In the genomic region with DNA sequence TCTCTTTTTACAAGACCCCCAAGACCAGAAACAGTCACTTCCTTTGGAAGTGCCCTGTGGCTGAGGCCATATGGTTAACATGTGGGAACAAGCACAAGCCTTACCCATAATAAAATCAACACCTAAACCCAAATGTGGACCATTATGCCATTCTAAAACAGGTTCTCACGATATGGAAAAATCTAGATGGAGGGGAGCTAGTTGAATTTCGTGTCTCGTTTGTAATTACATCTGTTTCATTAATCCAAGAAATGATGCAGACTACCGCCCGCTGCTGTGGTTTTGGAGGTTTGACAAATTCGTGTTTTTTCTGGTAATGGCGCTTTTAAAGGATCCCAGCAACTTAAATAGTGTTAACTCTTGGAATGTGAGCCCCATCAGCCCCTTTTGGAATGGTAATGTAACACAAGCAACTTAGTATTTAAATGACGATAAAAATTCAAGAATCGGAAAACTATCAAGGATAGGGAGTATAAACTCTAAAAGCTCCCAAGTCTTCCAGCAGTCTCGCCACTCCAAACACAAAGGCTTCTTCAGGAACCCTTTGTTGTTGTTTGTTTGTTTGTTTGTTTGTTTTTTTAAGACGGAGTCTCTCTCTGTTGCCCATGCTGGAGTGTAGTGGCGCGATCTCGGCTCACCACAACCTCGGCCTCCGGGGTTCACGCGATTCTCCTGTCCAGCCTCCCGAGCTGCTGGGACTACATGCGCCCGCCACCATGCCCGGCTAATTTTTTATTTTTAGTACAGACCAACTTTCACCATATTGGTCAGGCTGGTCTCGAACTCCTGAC, we compare ENCODE assay signal across 8 cellular contexts. TPM values are rescaled to one million over a fixed set of nuclear protein-coding genes. Genes with fewer than 3 reads are reported as not detected.
DNase-seq lines count a peak whose midpoint lies in the region; ATAC-seq and TF ChIP-seq lines count a peak whose summit lies in the region.

No MANE protein-coding gene starts in this region.

- peaks cover 22% of the 10 kb centered on the region for H3K4me1 Mint-ChIP-seq in GM23338

- H3K79me2 ChIP-seq in GM23338 (replicated peaks; ENCODE audit: insufficient read depth) (peaks cover 73% of the 10 kb centered on the region), fibroblast of lung (ENCODE audit: control insufficient read depth, insufficient read depth, low read length) (peaks cover 70% of the 10 kb centered on the region)

- peak overlapping the region; percentile 95 for H3K4me3 Mint-ChIP-seq in GM23338

- DNase-seq in AG04450 (ENCODE audit: low read depth, low spot score) (no peak), GM23338 (ENCODE audit: low spot score) (peak; percentile 63), WERI-Rb-1 (no peak), fibroblast of lung (ENCODE audit: low read depth in 2 of 2) (peak in 1 of 2 donors; percentile 54), HK-2 (ENCODE audit: unreplicated experiment) (no peak), NCI-H510A (lab: John Stamatoyannopoulos, UW) (no peak), NCI-H2029 (lab: John Stamatoyannopoulos, UW) (no peak)

- TF ChIP-seq CTCF in AG04450 (IDR thresholded peaks at IDR 0.05; ENCODE audit: low read depth, low read length) (no peak), GM23338 (conservative IDR thresholded peaks at IDR 0.05; ENCODE audit: low read depth in 2 of 2) (no peak), WERI-Rb-1 (IDR thresholded peaks at IDR 0.05; ENCODE audit: low read depth, low read length) (no peak), fibroblast of lung (conservative IDR thresholded peaks at IDR 0.05 in 1 of 2, IDR thresholded peaks at IDR 0.05 in 1 of 2; ENCODE audit: low read depth in 1 of 2, low read length in 2 of 2) (no peak), neutrophil (IDR thresholded peaks at IDR 0.05) (no peak)

- H4K20me1 ChIP-seq in GM23338 (replicated peaks; ENCODE audit: insufficient read depth) (peaks cover 31% of the 10 kb centered on the region), fibroblast of lung (ENCODE audit: control insufficient read depth, extremely low read depth, insufficient read depth, low read length) (peaks cover 3% of the 10 kb centered on the region)

- H3K36me3 ChIP-seq in GM23338 (ENCODE audit: insufficient read depth) (peaks cover 6% of the 10 kb centered on the region), WERI-Rb-1 (peaks cover 49% of the 10 kb centered on the region), fibroblast of lung (ENCODE audit: control insufficient read depth, insufficient read depth, low read length) (peaks cover 3% of the 10 kb centered on the region), neutrophil (peaks cover 18% of the 10 kb centered on the region)

- H3K4me3 ChIP-seq in AG04450 (ENCODE audit: low read depth, low read length) (peak overlapping the region; percentile 96), GM23338 (peak overlapping the region; percentile 64), WERI-Rb-1 (ENCODE audit: low read depth, low read length) (peak overlapping the region; percentile 90), fibroblast of lung (replicated peaks in 1 of 4; ENCODE audit: control extremely low read depth in 1 of 4, insufficient read depth in 1 of 4, low read depth in 3 of 4, low read length in 4 of 4) (peak overlapping the region; percentile 49 to 98 (median 96)), neutrophil (ENCODE audit: low read depth in 1 of 2, low read length in 1 of 2) (peak overlapping the region; percentile 98 to 99)

- H3K9me3 ChIP-seq in AG04450 (ENCODE audit: control insufficient read depth, insufficient read depth, low read length) (no peaks in the 10 kb centered on the region; the same call in 1 of the 2 replicates), WERI-Rb-1 (ENCODE audit: severe bottlenecking) (no peaks in the 10 kb centered on the region), fibroblast of lung (ENCODE audit: control insufficient read depth, insufficient read depth, low read depth, low read length) (no peaks in the 10 kb centered on the region), neutrophil (no peaks in the 10 kb centered on the region)

- ATAC-seq in GM23338: peak; percentile 6

- H3F3A ChIP-seq in GM23338 (replicated peaks; ENCODE audit: low read depth): no peaks in the 10 kb centered on the region; the same call in 1 of the 2 replicates

- CTCF ChIA-PET in AG04450 (lab: Charles Lee): interaction anchor here (2.8 to 4.9 kb wide), 2 partner anchors 21 to 63 kb away, joined by 19 to 24 read pairs; no protein-coding TSS in a partner anchor

- H3K27ac Mint-ChIP-seq in GM23338: peak overlapping the region; percentile 100

- H2AFZ ChIP-seq in GM23338 (no peak overlapping the region), fibroblast of lung (ENCODE audit: low read length) (no peak overlapping the region)

- no peaks in the 10 kb centered on the region for H3K27me3 ChIP-seq in AG04450 (ENCODE audit: control insufficient read depth, insufficient read depth, low read length)
- no peaks in the 10 kb centered on the region for H3K27me3 ChIP-seq in GM23338 (ENCODE audit: insufficient read depth)
- H3K27me3 ChIP-seq in WERI-Rb-1 (ENCODE audit: insufficient read depth, low read depth, severe bottlenecking): no peaks in the 10 kb centered on the region
- H3K27me3 ChIP-seq in fibroblast of lung (ENCODE audit: control insufficient read depth, insufficient read depth, low read length): no peaks in the 10 kb centered on the region
- no peaks in the 10 kb centered on the region for H3K27me3 ChIP-seq in neutrophil

- H3K9me2 ChIP-seq in GM23338 (ENCODE audit: insufficient read depth): no peaks in the 10 kb centered on the region

- H3K9me3 Mint-ChIP-seq in GM23338: peaks cover 3% of the 10 kb centered on the region; the same call in 1 of the 3 replicates

- H3K4me1 ChIP-seq in GM23338 (ENCODE audit: insufficient read depth): peaks cover 20% of the 10 kb centered on the region
- peaks cover 12% of the 10 kb centered on the region for H3K4me1 ChIP-seq in fibroblast of lung (ENCODE audit: control insufficient read depth, extremely low read depth, insufficient read depth, low read length)
- peaks cover 49 to 51% of the 10 kb centered on the region in 2 experiments for H3K4me1 ChIP-seq in neutrophil (ENCODE audit: control insufficient read depth in 1 of 2, insufficient read depth in 1 of 2, low read depth in 1 of 2, low read length in 1 of 2)

- H3K27ac ChIP-seq in AG04450 (ENCODE audit: low read depth, low read length) (peak overlapping the region; percentile 81), GM23338 (ENCODE audit: low read depth) (peak overlapping the region; percentile 96), WERI-Rb-1 (peak overlapping the region; percentile 99), fibroblast of lung (ENCODE audit: insufficient read depth, low read length) (peak overlapping the region; percentile 98), neutrophil (peak overlapping the region; percentile 98)

- peaks cover 54% of the 10 kb centered on the region for H3K36me3 Mint-ChIP-seq in GM23338 (ENCODE audit: low read depth)

- POLR2A ChIA-PET in AG04450 (lab: Yijun Ruan, JAX): interaction anchor here (0.6 to 1.6 kb wide), 9 partner anchors 13 to 67 kb away, joined by 3 to 12 read pairs (median 5); a partner anchor contains a TSS

- H3K9ac ChIP-seq in fibroblast of lung (ENCODE audit: insufficient read depth, low read length): peak overlapping the region; percentile 99

- H3K27me3 Mint-ChIP-seq in GM23338 (ENCODE audit: insufficient read depth, low read depth, poor library complexity): peaks cover 13% of the 10 kb centered on the region

- H3K4me2 ChIP-seq in GM23338 (peak overlapping the region; percentile 82), fibroblast of lung (ENCODE audit: extremely low read depth, insufficient read depth, low read length) (peak overlapping the region; percentile 91)

TF ChIP-seq in GM23338, 12 proteins besides CTCF, POLR2A, EP300 and RAD21:
- TF ChIP-seq NANOG (IDR thresholded peaks at IDR 0.05; ENCODE audit: borderline replicate concordance): peak; percentile 77
- no peak for TF ChIP-seq CREB1 (CRISPR knock-in tag; IDR thresholded peaks at IDR 0.05; ENCODE audit: low read depth)
- no peak for TF ChIP-seq STAT1 (IDR thresholded peaks at IDR 0.05; ENCODE audit: unreplicated experiment)

RNA-seq across cellular contexts. Expression of a gene that starts 1.1 kb away (rescaled TPM):
- 265 and 305 TPM in 2 replicates for polyA plus RNA-seq in AG04450 (2011; rRNA removed)
- 150 and 158 TPM in 2 replicates for polyA minus RNA-seq in AG04450 (2011; rRNA and poly(A)+ RNA removed)
- 341 and 348 TPM in 2 replicates for total RNA-seq in GM23338 (2014; rRNA removed; shearing (Covaris generic))
- polyA plus RNA-seq in GM23338 (2016; fragmentation: Nextera tagmentation; extraction: Ambion mirVana): 375 and 444 TPM in 2 replicates
- total RNA-seq in fibroblast of lung: 262 and 317 TPM in 2 replicates
- 369 and 412 TPM in 2 replicates for polyA plus RNA-seq in fibroblast of lung
- polyA plus RNA-seq in fibroblast of lung (2012): 252 and 291 TPM in 2 replicates
- 116 TPM in 2 replicates for polyA minus RNA-seq in fibroblast of lung (ENCODE audit: low replicate concordance)

RNA-seq across cellular contexts. Expression of a gene that starts 21.7 kb away (rescaled TPM):
- polyA plus RNA-seq in AG04450 (2011; rRNA removed) (29.7 and 34.3 TPM in 2 replicates), GM23338 (2016; fragmentation: Nextera tagmentation; extraction: Ambion mirVana) (20.2 and 23.6 TPM in 2 replicates), fibroblast of lung (39.6 and 40.2 TPM in 2 replicates)
- polyA minus RNA-seq in AG04450 (2011; rRNA and poly(A)+ RNA removed): 16.1 and 16.2 TPM in 2 replicates
- 10.0 and 11.3 TPM in 2 replicates for total RNA-seq in GM23338 (2014; rRNA removed; shearing (Covaris generic))
- total RNA-seq in fibroblast of lung: 30.3 and 34.8 TPM in 2 replicates
- polyA plus RNA-seq in fibroblast of lung (2012): 29.3 and 37.7 TPM in 2 replicates
- polyA minus RNA-seq in fibroblast of lung (ENCODE audit: low replicate concordance): 24.1 and 38.8 TPM in 2 replicates
